1 cellular context compared by ENCODE assay signal in genomic region chr6:32105433-32105832, GRCh38.
A peak's percentile ranks its signal among the peaks of the same experiment; 100 is the strongest.
TF ChIP-seq lines count a peak whose summit lies in the region.

No MANE protein-coding gene starts in this region.

TF ChIP-seq in WTC11, 78 proteins besides CTCF, POLR2A, EP300 and RAD21 (continued from another document):
- TF ChIP-seq PRDM15 (CRISPR knock-in tag; IDR thresholded peaks at IDR 0.05) (peak; percentile 40; the same call in 1 of the 2 replicates), USF2 (CRISPR knock-in tag; IDR thresholded peaks at IDR 0.05) (no peak), SMAD4 (CRISPR knock-in tag; IDR thresholded peaks at IDR 0.05) (peak; percentile 88), TEAD4 (CRISPR knock-in tag; IDR thresholded peaks at IDR 0.05) (peak; percentile 90), NR1H2 (CRISPR knock-in tag; IDR thresholded peaks at IDR 0.05) (peak; percentile 71; the same call in 1 of the 2 replicates), GABPB1 (CRISPR knock-in tag; IDR thresholded peaks at IDR 0.05) (no peak), SMAD3 (CRISPR knock-in tag; IDR thresholded peaks at IDR 0.05; ENCODE audit: borderline replicate concordance) (no peak), ZNF219 (CRISPR knock-in tag; IDR thresholded peaks at IDR 0.05; ENCODE audit: borderline replicate concordance) (peak; percentile 95; the same call in 1 of the 2 replicates), CREB1 (CRISPR knock-in tag; IDR thresholded peaks at IDR 0.05) (no peak), CREM (CRISPR knock-in tag; IDR thresholded peaks at IDR 0.05) (no peak), ZNF532 (CRISPR knock-in tag; IDR thresholded peaks at IDR 0.05; ENCODE audit: borderline replicate concordance) (no peak), ZNF671 (CRISPR knock-in tag; IDR thresholded peaks at IDR 0.05) (no peak), ZNF396 (CRISPR knock-in tag; IDR thresholded peaks at IDR 0.05; ENCODE audit: borderline replicate concordance) (no peak), NFE2L1 (CRISPR knock-in tag; IDR thresholded peaks at IDR 0.05) (no peak), FOXJ3 (CRISPR knock-in tag; IDR thresholded peaks at IDR 0.05; ENCODE audit: borderline replicate concordance) (0 out of 2 replicates have a peak, but pooled peaks have one; percentile 35), MYBL2 (CRISPR knock-in tag; IDR thresholded peaks at IDR 0.05) (no peak), ERG (CRISPR knock-in tag; IDR thresholded peaks at IDR 0.05) (no peak), ATF1 (CRISPR knock-in tag; IDR thresholded peaks at IDR 0.05) (no peak), ZNF423 (CRISPR knock-in tag; IDR thresholded peaks at IDR 0.05) (no peak), ZSCAN18 (CRISPR knock-in tag; IDR thresholded peaks at IDR 0.05) (no peak)
